Comparison of ENCODE assay signal across 8 cellular contexts in genomic region chr11:45806072-45806933, GRCh38. TPM values are rescaled to one million over a fixed set of nuclear protein-coding genes. Genes with fewer than 3 reads are reported as not detected.
DNase-seq lines count a peak whose midpoint lies in the region; ATAC-seq, FAIRE-seq and TF ChIP-seq lines count a peak whose summit lies in the region.

No MANE protein-coding gene starts in this region.

- H3K27ac Mint-ChIP-seq in activated CD4-positive, alpha-beta T cell treated with anti-CD3 and anti-CD28 coated beads, Interleukin-2, amount 10 ng/mL, durations not matched to agents 24 days and 14 days = peak overlapping the region; percentile 83
- H3K27ac Mint-ChIP-seq in activated naive CD8-positive, alpha-beta T cell treated with anti-CD3 and anti-CD28 coated beads for 36 hours = peak overlapping the region; percentile 40

- intact Hi-C loops in activated CD4-positive, alpha-beta T cell treated with anti-CD3 and anti-CD28 coated beads, Interleukin-2, amount 10 ng/mL, durations not matched to agents 24 days and 14 days (cut with micrococcal nuclease) = loop anchor here (10.0 kb wide), 1 partner anchor 1242 kb away; the partner anchor contains the start of gene CD82

- ATAC-seq in HG03097 (IDR thresholded peaks at IDR 0.05; ENCODE audit: low FRiP score, unreplicated experiment) = no peak

- H3K27me3 Mint-ChIP-seq in activated CD4-positive, alpha-beta T cell treated with anti-CD3 and anti-CD28 coated beads, Interleukin-2, amount 10 ng/mL, durations not matched to agents 24 days and 14 days = no peaks in the 10 kb centered on the region
- no peaks in the 10 kb centered on the region for H3K27me3 Mint-ChIP-seq in activated naive CD8-positive, alpha-beta T cell treated with anti-CD3 and anti-CD28 coated beads for 36 hours

- no peak overlapping the region for H3K27ac ChIP-seq in keratinocyte (ENCODE audit: control insufficient read depth, insufficient read depth, low read length)
- H3K27ac ChIP-seq in suprapubic skin = no peak overlapping the region

- peaks cover 33% of the 10 kb centered on the region for H3K4me1 Mint-ChIP-seq in activated CD4-positive, alpha-beta T cell treated with anti-CD3 and anti-CD28 coated beads, Interleukin-2, amount 10 ng/mL, durations not matched to agents 24 days and 14 days
- peaks cover 36% of the 10 kb centered on the region for H3K4me1 Mint-ChIP-seq in activated naive CD8-positive, alpha-beta T cell treated with anti-CD3 and anti-CD28 coated beads for 36 hours

- WGBS in suprapubic skin = 81% methylated on average over 17 of the region's 20 CpGs

- peak overlapping the region; percentile 89 for H3K9ac ChIP-seq in keratinocyte (ENCODE audit: control insufficient read depth, extremely low read depth, insufficient read depth, low read length)

- no peak for TF ChIP-seq POLR2A in suprapubic skin (IDR thresholded peaks at IDR 0.05)

- H3K27me3 ChIP-seq in keratinocyte (ENCODE audit: control insufficient read depth, extremely low read depth, insufficient read depth, low read length) (no peaks in the 10 kb centered on the region), suprapubic skin (no peaks in the 10 kb centered on the region)

- no peak for TF ChIP-seq EP300 in suprapubic skin (IDR thresholded peaks at IDR 0.05)

- H3K36me3 ChIP-seq in keratinocyte (ENCODE audit: control insufficient read depth in 2 of 2, extremely low read depth in 1 of 2, insufficient read depth in 2 of 2, low read length in 2 of 2) (peaks cover 13% of the 10 kb centered on the region in 2 experiments), suprapubic skin (peaks cover 24% of the 10 kb centered on the region)

- peaks cover 22% of the 10 kb centered on the region for H3K36me3 Mint-ChIP-seq in activated CD4-positive, alpha-beta T cell treated with anti-CD3 and anti-CD28 coated beads, Interleukin-2, amount 10 ng/mL, durations not matched to agents 24 days and 14 days (ENCODE audit: low read depth)
- H3K36me3 Mint-ChIP-seq in activated naive CD8-positive, alpha-beta T cell treated with anti-CD3 and anti-CD28 coated beads for 36 hours = peaks cover 12% of the 10 kb centered on the region

- DNase-seq in activated CD4-positive, alpha-beta T cell treated with anti-CD3 and anti-CD28 coated beads, Interleukin-2, amount 10 ng/mL, durations not matched to agents 24 days and 14 days = no peak
- no peak for DNase-seq in activated CD4-positive, alpha-beta T cell treated with anti-CD3 and anti-CD28 coated beads for 1 hour
- DNase-seq in activated naive CD8-positive, alpha-beta T cell treated with anti-CD3 and anti-CD28 coated beads for 36 hours = no peak
- DNase-seq in keratinocyte (ENCODE audit: low read depth, low spot score) (no peak), suprapubic skin (ENCODE audit: low spot score in 2 of 2) (peak in 1 of 2 donors; percentile 69), RPMI8226 (no peak), SK-N-DZ (ENCODE audit: low spot score) (no peak)

- H3K4me2 ChIP-seq in keratinocyte (ENCODE audit: control insufficient read depth, extremely low read depth, insufficient read depth, low read depth, low read length) = peak overlapping the region; percentile 98

- H3K4me3 ChIP-seq in keratinocyte (ENCODE audit: control insufficient read depth in 2 of 3, extremely low read depth in 1 of 3, insufficient read depth in 2 of 3, low read depth in 1 of 3, low read length in 3 of 3) (peak overlapping the region; percentile 54 to 95 (median 91)), suprapubic skin (peak overlapping the region; percentile 91)

- peaks cover 24% of the 10 kb centered on the region for H3K4me1 ChIP-seq in keratinocyte (ENCODE audit: control insufficient read depth, extremely low read depth, insufficient read depth, low read length)
- H3K4me1 ChIP-seq in suprapubic skin = peaks cover 46% of the 10 kb centered on the region

- H3K4me3 Mint-ChIP-seq in activated CD4-positive, alpha-beta T cell treated with anti-CD3 and anti-CD28 coated beads, Interleukin-2, amount 10 ng/mL, durations not matched to agents 24 days and 14 days = peak overlapping the region; percentile 98
- peak overlapping the region; percentile 93 for H3K4me3 Mint-ChIP-seq in activated naive CD8-positive, alpha-beta T cell treated with anti-CD3 and anti-CD28 coated beads for 36 hours

- TF ChIP-seq CTCF in keratinocyte (optimal IDR thresholded peaks at IDR 0.05 in 1 of 3, IDR thresholded peaks at IDR 0.05 in 1 of 3, conservative IDR thresholded peaks at IDR 0.05 in 1 of 3; ENCODE audit: extremely low read depth in 1 of 3, insufficient read depth in 2 of 3, low read length in 3 of 3) (no peak), suprapubic skin (IDR thresholded peaks at IDR 0.05) (no peak)

- FAIRE-seq in keratinocyte (lab: Jason Lieb, UNC) = no peak

- no peaks in the 10 kb centered on the region for H3K9me3 Mint-ChIP-seq in activated CD4-positive, alpha-beta T cell treated with anti-CD3 and anti-CD28 coated beads, Interleukin-2, amount 10 ng/mL, durations not matched to agents 24 days and 14 days
- H3K9me3 Mint-ChIP-seq in activated naive CD8-positive, alpha-beta T cell treated with anti-CD3 and anti-CD28 coated beads for 36 hours = no peaks in the 10 kb centered on the region

- H3K79me2 ChIP-seq in keratinocyte (ENCODE audit: control insufficient read depth, insufficient read depth, low read length) = peaks cover 27% of the 10 kb centered on the region

- peaks cover 2% of the 10 kb centered on the region for H3K9me1 ChIP-seq in keratinocyte (ENCODE audit: control insufficient read depth, extremely low read depth, insufficient read depth, low read length)

- peaks cover 4% of the 10 kb centered on the region for H4K20me1 ChIP-seq in keratinocyte (ENCODE audit: control insufficient read depth, extremely low read depth, insufficient read depth, low read length)

- no peak overlapping the region for H2AFZ ChIP-seq in keratinocyte (ENCODE audit: control insufficient read depth, low read length)

- H3K9me3 ChIP-seq in keratinocyte (ENCODE audit: control insufficient read depth, low read depth, low read length) = no peaks in the 10 kb centered on the region
- no peaks in the 10 kb centered on the region for H3K9me3 ChIP-seq in suprapubic skin

- dilution Hi-C loops in keratinocyte (cut with MboI; ENCODE audit: extremely low pct_ligation_motif_present, low sequenced_read_pairs) = no loop called here

RNA-seq across cellular contexts. Expression of gene SLC35C1, which starts 1.4 kb away (rescaled TPM):
- total RNA-seq in activated CD4-positive, alpha-beta T cell treated with anti-CD3 and anti-CD28 coated beads, Interleukin-2, amount 10 ng/mL, durations not matched to agents 24 days and 14 days = 15.3 and 17.4 TPM in 2 replicates
- 10 to 100 TPM; 12.1 to 12.6 TPM for total RNA-seq in activated naive CD8-positive, alpha-beta T cell treated with anti-CD3 and anti-CD28 coated beads for 36 hours
- 4.9 to 8.4 TPM (median 6.2 TPM) in 3 replicates for polyA plus RNA-seq in keratinocyte
- 2.2 TPM for polyA plus RNA-seq in keratinocyte (2011; ENCODE audit: low read depth)
- polyA plus RNA-seq in keratinocyte (2011; cell fraction: cytosol; rRNA removed) = 6.2 and 12.6 TPM in 2 replicates
- polyA plus RNA-seq in keratinocyte (2011; cell fraction: nucleus; rRNA removed) = 11.4 and 15.7 TPM in 2 replicates
- polyA plus RNA-seq in keratinocyte (2012; ENCODE audit: low replicate concordance) = 7.6 and 18.7 TPM in 2 replicates
- polyA minus RNA-seq in keratinocyte = 5.3 to 23.3 TPM (median 9.3 TPM) in 3 replicates
- 26.9 TPM for polyA minus RNA-seq in keratinocyte (2011; cell fraction: cytosol; rRNA and poly(A)+ RNA removed)
- polyA minus RNA-seq in keratinocyte (2011; cell fraction: nucleus; rRNA and poly(A)+ RNA removed) = 17.1 and 20.6 TPM in 2 replicates
- 10 to 100 TPM in 1 of 4 donors, 1 to 10 TPM in 3; 6.7 to 10.1 (median 8.8) TPM for total RNA-seq in suprapubic skin
- polyA plus RNA-seq in SK-N-DZ (2014; cell fraction: cytosol; rRNA removed) = 2.1 and 2.7 TPM in 2 replicates
- polyA plus RNA-seq in SK-N-DZ (2014; cell fraction: nucleus; rRNA removed) = 1.1 and 2.1 TPM in 2 replicates

RNA-seq across cellular contexts. Expression of gene CRY2, which starts 41.0 kb away (rescaled TPM):
- total RNA-seq in activated CD4-positive, alpha-beta T cell treated with anti-CD3 and anti-CD28 coated beads, Interleukin-2, amount 10 ng/mL, durations not matched to agents 24 days and 14 days = 22.1 and 22.5 TPM in 2 replicates
- 10 to 100 TPM; 10.6 to 14.7 TPM for total RNA-seq in activated naive CD8-positive, alpha-beta T cell treated with anti-CD3 and anti-CD28 coated beads for 36 hours
- polyA plus RNA-seq in keratinocyte = 7.2 to 8.9 TPM (median 7.9 TPM) in 3 replicates
- 9.4 TPM for polyA plus RNA-seq in keratinocyte (2011; ENCODE audit: low read depth)
- polyA plus RNA-seq in keratinocyte (2011; cell fraction: cytosol; rRNA removed) = 3.9 and 4.9 TPM in 2 replicates
- polyA plus RNA-seq in keratinocyte (2011; cell fraction: nucleus; rRNA removed) = 20.2 and 24.0 TPM in 2 replicates
- 5.7 and 8.1 TPM in 2 replicates for polyA plus RNA-seq in keratinocyte (2012; ENCODE audit: low replicate concordance)
- polyA minus RNA-seq in keratinocyte = 16.9 to 18.6 TPM (median 17.4 TPM) in 3 replicates
- polyA minus RNA-seq in keratinocyte (2011; cell fraction: cytosol; rRNA and poly(A)+ RNA removed) = 8.4 TPM
- 9.6 and 16.1 TPM in 2 replicates for polyA minus RNA-seq in keratinocyte (2011; cell fraction: nucleus; rRNA and poly(A)+ RNA removed)
- total RNA-seq in suprapubic skin = 100 to 1,000 TPM in 1 of 4 donors, 10 to 100 TPM in 3; 86.1 to 141 (median 93.4) TPM
- 5.7 and 7.4 TPM in 2 replicates for polyA plus RNA-seq in SK-N-DZ (2014; cell fraction: cytosol; rRNA removed)
- 13.1 and 17.3 TPM in 2 replicates for polyA plus RNA-seq in SK-N-DZ (2014; cell fraction: nucleus; rRNA removed)
